In genomic region chr1:27332536-27333281, GRCh38 we compare ENCODE assay signal across 1 cellular context.
TF ChIP-seq lines count a peak whose summit lies in the region.

No MANE protein-coding gene starts in this region.

TF ChIP-seq in HCT116, 20 proteins besides CTCF, POLR2A, EP300 and RAD21 (continued from another document):
- TF ChIP-seq, protein P1, sequence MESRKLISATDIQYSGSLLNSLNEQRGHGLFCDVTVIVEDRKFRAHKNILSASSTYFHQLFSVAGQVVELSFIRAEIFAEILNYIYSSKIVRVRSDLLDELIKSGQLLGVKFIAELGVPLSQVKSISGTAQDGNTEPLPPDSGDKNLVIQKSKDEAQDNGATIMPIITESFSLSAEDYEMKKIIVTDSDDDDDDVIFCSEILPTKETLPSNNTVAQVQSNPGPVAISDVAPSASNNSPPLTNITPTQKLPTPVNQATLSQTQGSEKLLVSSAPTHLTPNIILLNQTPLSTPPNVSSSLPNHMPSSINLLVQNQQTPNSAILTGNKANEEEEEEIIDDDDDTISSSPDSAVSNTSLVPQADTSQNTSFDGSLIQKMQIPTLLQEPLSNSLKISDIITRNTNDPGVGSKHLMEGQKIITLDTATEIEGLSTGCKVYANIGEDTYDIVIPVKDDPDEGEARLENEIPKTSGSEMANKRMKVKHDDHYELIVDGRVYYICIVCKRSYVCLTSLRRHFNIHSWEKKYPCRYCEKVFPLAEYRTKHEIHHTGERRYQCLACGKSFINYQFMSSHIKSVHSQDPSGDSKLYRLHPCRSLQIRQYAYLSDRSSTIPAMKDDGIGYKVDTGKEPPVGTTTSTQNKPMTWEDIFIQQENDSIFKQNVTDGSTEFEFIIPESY (IDR thresholded peaks at IDR 0.05; ENCODE audit: extremely low read depth, insufficient replicate concordance, low read length) = no peak
- no peak for TF ChIP-seq ELF1 (IDR thresholded peaks at IDR 0.05; ENCODE audit: borderline replicate concordance, low read depth)
- TF ChIP-seq TCF7L2 (IDR thresholded peaks at IDR 0.05; ENCODE audit: borderline replicate concordance, extremely low read depth, insufficient read depth, insufficient read length) = no peak
